1 cellular context compared by ENCODE assay signal in the genomic region with DNA sequence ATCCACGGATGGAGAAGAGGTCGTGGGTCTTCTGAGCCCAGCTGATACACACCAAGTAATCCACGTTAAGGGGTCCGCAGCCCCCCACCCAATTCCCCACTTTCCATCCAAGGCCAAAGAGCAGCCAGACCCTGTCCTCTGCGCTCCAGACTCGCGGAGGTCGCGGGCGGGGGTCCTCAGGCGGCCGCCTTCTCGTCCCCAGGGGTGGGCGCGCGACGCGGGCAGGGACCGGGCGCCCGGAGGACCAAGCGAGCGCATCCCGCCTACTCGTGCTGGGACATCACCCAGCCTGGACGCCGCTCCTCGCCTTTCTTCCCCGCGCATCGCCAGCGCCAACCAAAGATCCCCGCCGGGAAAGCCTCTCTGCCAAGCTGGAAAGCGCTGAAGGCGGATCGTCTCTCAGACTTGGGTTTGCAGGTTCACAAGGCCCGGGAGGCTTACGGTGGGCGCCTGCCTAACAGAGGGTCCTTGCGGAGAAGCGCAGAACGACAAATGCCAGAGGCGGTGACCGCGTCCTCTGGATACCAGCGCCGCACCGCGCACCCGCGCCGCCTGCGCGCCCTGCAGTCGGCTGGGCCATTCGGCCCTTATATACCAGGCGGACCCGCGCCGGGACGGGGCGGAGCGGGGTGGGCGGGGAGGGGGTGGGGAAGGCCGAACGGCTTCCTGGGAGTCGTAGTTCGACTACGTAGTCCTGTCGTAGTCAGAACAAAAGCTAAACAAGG.
TF ChIP-seq lines count a peak whose summit lies in the region.

No MANE protein-coding gene starts in this region.

TF ChIP-seq in HepG2, 621 proteins besides CTCF, POLR2A, EP300 and RAD21 (continued from another document and continues in another):
- TF ChIP-seq, protein P1, sequence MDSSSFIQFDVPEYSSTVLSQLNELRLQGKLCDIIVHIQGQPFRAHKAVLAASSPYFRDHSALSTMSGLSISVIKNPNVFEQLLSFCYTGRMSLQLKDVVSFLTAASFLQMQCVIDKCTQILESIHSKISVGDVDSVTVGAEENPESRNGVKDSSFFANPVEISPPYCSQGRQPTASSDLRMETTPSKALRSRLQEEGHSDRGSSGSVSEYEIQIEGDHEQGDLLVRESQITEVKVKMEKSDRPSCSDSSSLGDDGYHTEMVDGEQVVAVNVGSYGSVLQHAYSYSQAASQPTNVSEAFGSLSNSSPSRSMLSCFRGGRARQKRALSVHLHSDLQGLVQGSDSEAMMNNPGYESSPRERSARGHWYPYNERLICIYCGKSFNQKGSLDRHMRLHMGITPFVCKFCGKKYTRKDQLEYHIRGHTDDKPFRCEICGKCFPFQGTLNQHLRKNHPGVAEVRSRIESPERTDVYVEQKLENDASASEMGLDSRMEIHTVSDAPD (CRISPR knock-in tag; IDR thresholded peaks at IDR 0.05) = peak; percentile 48; the same call in 1 of the 2 replicates
- TF ChIP-seq ZNF101 (CRISPR knock-in tag; IDR thresholded peaks at IDR 0.05; ENCODE audit: borderline replicate concordance, low read depth) = no peak
- peak; percentile 23; the same call in 1 of the 2 replicates for TF ChIP-seq ZFP62 (CRISPR knock-in tag; IDR thresholded peaks at IDR 0.05)
- TF ChIP-seq ZMAT3 (CRISPR knock-in tag; conservative IDR thresholded peaks at IDR 0.05) = 0 out of 2 replicates have a peak, but pooled peaks have one; percentile 29
- no peak for TF ChIP-seq TAF15 (IDR thresholded peaks at IDR 0.05; ENCODE audit: low read depth, low read length, poor library complexity, severe bottlenecking)
- TF ChIP-seq, protein P2, sequence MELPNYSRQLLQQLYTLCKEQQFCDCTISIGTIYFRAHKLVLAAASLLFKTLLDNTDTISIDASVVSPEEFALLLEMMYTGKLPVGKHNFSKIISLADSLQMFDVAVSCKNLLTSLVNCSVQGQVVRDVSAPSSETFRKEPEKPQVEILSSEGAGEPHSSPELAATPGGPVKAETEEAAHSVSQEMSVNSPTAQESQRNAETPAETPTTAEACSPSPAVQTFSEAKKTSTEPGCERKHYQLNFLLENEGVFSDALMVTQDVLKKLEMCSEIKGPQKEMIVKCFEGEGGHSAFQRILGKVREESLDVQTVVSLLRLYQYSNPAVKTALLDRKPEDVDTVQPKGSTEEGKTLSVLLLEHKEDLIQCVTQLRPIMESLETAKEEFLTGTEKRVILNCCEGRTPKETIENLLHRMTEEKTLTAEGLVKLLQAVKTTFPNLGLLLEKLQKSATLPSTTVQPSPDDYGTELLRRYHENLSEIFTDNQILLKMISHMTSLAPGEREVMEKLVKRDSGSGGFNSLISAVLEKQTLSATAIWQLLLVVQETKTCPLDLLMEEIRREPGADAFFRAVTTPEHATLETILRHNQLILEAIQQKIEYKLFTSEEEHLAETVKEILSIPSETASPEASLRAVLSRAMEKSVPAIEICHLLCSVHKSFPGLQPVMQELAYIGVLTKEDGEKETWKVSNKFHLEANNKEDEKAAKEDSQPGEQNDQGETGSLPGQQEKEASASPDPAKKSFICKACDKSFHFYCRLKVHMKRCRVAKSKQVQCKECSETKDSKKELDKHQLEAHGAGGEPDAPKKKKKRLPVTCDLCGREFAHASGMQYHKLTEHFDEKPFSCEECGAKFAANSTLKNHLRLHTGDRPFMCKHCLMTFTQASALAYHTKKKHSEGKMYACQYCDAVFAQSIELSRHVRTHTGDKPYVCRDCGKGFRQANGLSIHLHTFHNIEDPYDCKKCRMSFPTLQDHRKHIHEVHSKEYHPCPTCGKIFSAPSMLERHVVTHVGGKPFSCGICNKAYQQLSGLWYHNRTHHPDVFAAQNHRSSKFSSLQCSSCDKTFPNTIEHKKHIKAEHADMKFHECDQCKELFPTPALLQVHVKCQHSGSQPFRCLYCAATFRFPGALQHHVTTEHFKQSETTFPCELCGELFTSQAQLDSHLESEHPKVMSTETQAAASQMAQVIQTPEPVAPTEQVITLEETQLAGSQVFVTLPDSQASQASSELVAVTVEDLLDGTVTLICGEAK (IDR thresholded peaks at IDR 0.05) = no peak
- TF ChIP-seq, protein P2 (CRISPR knock-in tag; IDR thresholded peaks at IDR 0.05) = peak; percentile 70
- TF ChIP-seq ZIK1 (CRISPR knock-in tag; IDR thresholded peaks at IDR 0.05; ENCODE audit: borderline replicate concordance, low read depth) = peak; percentile 73; the same call in 1 of the 2 replicates
- TF ChIP-seq, protein P3, sequence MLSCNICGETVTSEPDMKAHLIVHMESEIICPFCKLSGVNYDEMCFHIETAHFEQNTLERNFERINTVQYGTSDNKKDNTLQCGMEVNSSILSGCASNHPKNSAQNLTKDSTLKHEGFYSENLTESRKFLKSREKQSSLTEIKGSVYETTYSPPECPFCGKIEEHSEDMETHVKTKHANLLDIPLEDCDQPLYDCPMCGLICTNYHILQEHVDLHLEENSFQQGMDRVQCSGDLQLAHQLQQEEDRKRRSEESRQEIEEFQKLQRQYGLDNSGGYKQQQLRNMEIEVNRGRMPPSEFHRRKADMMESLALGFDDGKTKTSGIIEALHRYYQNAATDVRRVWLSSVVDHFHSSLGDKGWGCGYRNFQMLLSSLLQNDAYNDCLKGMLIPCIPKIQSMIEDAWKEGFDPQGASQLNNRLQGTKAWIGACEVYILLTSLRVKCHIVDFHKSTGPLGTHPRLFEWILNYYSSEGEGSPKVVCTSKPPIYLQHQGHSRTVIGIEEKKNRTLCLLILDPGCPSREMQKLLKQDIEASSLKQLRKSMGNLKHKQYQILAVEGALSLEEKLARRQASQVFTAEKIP (CRISPR knock-in tag; IDR thresholded peaks at IDR 0.05; ENCODE audit: borderline replicate concordance) = no peak
- TF ChIP-seq, protein P4, sequence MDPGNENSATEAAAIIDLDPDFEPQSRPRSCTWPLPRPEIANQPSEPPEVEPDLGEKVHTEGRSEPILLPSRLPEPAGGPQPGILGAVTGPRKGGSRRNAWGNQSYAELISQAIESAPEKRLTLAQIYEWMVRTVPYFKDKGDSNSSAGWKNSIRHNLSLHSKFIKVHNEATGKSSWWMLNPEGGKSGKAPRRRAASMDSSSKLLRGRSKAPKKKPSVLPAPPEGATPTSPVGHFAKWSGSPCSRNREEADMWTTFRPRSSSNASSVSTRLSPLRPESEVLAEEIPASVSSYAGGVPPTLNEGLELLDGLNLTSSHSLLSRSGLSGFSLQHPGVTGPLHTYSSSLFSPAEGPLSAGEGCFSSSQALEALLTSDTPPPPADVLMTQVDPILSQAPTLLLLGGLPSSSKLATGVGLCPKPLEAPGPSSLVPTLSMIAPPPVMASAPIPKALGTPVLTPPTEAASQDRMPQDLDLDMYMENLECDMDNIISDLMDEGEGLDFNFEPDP (CRISPR knock-in tag; conservative IDR thresholded peaks at IDR 0.05) = no peak
- TF ChIP-seq, protein P5, sequence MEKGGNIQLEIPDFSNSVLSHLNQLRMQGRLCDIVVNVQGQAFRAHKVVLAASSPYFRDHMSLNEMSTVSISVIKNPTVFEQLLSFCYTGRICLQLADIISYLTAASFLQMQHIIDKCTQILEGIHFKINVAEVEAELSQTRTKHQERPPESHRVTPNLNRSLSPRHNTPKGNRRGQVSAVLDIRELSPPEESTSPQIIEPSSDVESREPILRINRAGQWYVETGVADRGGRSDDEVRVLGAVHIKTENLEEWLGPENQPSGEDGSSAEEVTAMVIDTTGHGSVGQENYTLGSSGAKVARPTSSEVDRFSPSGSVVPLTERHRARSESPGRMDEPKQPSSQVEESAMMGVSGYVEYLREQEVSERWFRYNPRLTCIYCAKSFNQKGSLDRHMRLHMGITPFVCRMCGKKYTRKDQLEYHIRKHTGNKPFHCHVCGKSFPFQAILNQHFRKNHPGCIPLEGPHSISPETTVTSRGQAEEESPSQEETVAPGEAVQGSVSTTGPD (CRISPR knock-in tag; IDR thresholded peaks at IDR 0.05) = peak; percentile 66; the same call in 1 of the 2 replicates
- TF ChIP-seq TSC22D2 (CRISPR knock-in tag; IDR thresholded peaks at IDR 0.05; ENCODE audit: borderline replicate concordance) = peak; percentile 99
- TF ChIP-seq REXO4 (CRISPR knock-in tag; IDR thresholded peaks at IDR 0.05; ENCODE audit: borderline replicate concordance) = 0 out of 2 replicates have a peak, but pooled peaks have one; percentile 67
- no peak for TF ChIP-seq HMGA1 (CRISPR knock-in tag; conservative IDR thresholded peaks at IDR 0.05)
- TF ChIP-seq SP140L (CRISPR knock-in tag; IDR thresholded peaks at IDR 0.05; ENCODE audit: borderline replicate concordance) = peak; percentile 83; the same call in 1 of the 2 replicates
- TF ChIP-seq, protein P6, sequence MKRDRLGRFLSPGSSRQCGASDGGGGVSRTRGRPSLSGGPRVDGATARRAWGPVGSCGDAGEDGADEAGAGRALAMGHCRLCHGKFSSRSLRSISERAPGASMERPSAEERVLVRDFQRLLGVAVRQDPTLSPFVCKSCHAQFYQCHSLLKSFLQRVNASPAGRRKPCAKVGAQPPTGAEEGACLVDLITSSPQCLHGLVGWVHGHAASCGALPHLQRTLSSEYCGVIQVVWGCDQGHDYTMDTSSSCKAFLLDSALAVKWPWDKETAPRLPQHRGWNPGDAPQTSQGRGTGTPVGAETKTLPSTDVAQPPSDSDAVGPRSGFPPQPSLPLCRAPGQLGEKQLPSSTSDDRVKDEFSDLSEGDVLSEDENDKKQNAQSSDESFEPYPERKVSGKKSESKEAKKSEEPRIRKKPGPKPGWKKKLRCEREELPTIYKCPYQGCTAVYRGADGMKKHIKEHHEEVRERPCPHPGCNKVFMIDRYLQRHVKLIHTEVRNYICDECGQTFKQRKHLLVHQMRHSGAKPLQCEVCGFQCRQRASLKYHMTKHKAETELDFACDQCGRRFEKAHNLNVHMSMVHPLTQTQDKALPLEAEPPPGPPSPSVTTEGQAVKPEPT (CRISPR knock-in tag; IDR thresholded peaks at IDR 0.05; ENCODE audit: low read depth) = peak; percentile 71
- TF ChIP-seq YY1 (IDR thresholded peaks at IDR 0.05; ENCODE audit: insufficient read depth, insufficient replicate concordance, low read depth, low read length) = peak; percentile 88
- TF ChIP-seq, protein P7, sequence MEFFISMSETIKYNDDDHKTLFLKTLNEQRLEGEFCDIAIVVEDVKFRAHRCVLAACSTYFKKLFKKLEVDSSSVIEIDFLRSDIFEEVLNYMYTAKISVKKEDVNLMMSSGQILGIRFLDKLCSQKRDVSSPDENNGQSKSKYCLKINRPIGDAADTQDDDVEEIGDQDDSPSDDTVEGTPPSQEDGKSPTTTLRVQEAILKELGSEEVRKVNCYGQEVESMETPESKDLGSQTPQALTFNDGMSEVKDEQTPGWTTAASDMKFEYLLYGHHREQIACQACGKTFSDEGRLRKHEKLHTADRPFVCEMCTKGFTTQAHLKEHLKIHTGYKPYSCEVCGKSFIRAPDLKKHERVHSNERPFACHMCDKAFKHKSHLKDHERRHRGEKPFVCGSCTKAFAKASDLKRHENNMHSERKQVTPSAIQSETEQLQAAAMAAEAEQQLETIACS (CRISPR knock-in tag; IDR thresholded peaks at IDR 0.05) = peak; percentile 82
- TF ChIP-seq CENPT (CRISPR knock-in tag; IDR thresholded peaks at IDR 0.05; ENCODE audit: low read depth) = peak; percentile 88; the same call in 1 of the 2 replicates
- no peak for TF ChIP-seq MTF1 (CRISPR knock-in tag; IDR thresholded peaks at IDR 0.05)
- TF ChIP-seq RBM39 (IDR thresholded peaks at IDR 0.05; ENCODE audit: low read depth, low read length, poor library complexity, severe bottlenecking) = peak; percentile 98
- peak; percentile 73; the same call in 1 of the 2 replicates for TF ChIP-seq ZNF350 (CRISPR knock-in tag; IDR thresholded peaks at IDR 0.05; ENCODE audit: borderline replicate concordance, low read depth)
- peak; percentile 95; the same call in 1 of the 2 replicates for TF ChIP-seq SIN3A (IDR thresholded peaks at IDR 0.05; ENCODE audit: borderline replicate concordance, low read depth, low read length)
- TF ChIP-seq, protein P8, sequence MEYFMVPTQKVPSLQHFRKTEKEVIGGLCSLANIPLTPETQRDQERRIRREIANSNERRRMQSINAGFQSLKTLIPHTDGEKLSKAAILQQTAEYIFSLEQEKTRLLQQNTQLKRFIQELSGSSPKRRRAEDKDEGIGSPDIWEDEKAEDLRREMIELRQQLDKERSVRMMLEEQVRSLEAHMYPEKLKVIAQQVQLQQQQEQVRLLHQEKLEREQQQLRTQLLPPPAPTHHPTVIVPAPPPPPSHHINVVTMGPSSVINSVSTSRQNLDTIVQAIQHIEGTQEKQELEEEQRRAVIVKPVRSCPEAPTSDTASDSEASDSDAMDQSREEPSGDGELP (IDR thresholded peaks at IDR 0.05; ENCODE audit: borderline replicate concordance, low read depth) = no peak
- peak; percentile 54; the same call in 1 of the 2 replicates for TF ChIP-seq ZC3H13 (CRISPR knock-in tag; IDR thresholded peaks at IDR 0.05)
